Comparison of ENCODE assay signal across 15 cellular contexts in the genomic region with DNA sequence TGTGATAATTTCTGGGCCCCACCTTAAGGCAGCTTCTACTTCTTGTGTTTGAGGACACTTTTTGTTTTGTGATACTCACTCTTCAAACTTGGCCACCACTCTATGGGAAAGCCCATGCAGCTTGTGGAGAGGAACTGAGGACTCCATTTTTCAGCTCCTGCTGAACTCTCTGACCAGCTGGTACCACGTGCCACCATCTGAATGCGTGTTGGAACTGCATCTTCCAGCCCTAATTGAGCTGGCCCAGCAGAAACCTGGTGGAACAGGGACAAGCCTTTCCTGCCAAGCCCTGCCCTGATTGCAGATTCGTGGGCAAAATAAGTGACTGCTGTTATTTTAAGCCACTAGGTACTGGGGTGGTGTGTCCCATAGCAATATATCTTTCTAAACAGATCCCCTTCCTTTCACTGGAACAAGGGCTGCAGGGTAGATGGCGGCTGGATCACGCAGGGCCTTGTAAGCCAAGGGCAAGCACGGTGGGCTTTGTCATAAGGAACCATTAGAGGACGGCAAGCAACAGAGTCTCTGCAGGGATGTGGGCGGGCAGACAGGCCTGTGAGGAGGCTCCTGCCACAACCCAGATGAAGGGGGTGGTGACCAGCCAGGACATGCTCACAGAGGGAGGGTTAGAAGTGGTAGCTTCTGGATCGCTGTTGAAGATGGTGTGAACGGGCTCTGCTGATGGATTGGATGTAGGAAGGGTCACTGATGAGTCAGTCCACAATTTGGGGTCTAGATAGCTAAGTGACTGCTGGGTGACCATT. TPM values are rescaled to one million over a fixed set of nuclear protein-coding genes. Genes with fewer than 3 reads are reported as not detected.
DNase-seq lines count a peak whose midpoint lies in the region; ATAC-seq and TF ChIP-seq lines count a peak whose summit lies in the region.
"Had no signal": no experiment of that assay in that cellular context is flagged by ENCODE, and none has a peak within 500 bp of the region (broad histone marks: within the 10 kb centered on the region; RNA-seq: fewer than 3 reads in every experiment).

No MANE protein-coding gene starts in this region.

- DNase-seq in COR-L47 (lab: John Stamatoyannopoulos, UW) (peak; percentile 13), NCI-H1694 treated with DMSO at 0.1 percent for 48 hours (lab: John Stamatoyannopoulos, UW) (peak; percentile 34), neuronal stem cell (ENCODE audit: low spot score) (no peak), thyroid gland (no peak)
- DNase-seq: activated CD8-positive, alpha-beta memory T cell treated with anti-CD3 and anti-CD28 coated beads for 24 hours; AML-193; MV-4-11; testis had no signal

- H2BK120ac ChIP-seq in neuronal stem cell (ENCODE audit: low read depth, low read length): peak overlapping the region; percentile 20

- peak overlapping the region; percentile 63 for H2AFZ ChIP-seq in neuronal stem cell (ENCODE audit: low read length)

- H3K9me3 ChIP-seq in neuronal stem cell (replicated peaks in 1 of 2; ENCODE audit: control insufficient read depth in 2 of 2, insufficient read depth in 1 of 2, low read depth in 1 of 2, low read length in 2 of 2) (no peaks in the 10 kb centered on the region), thyroid gland (no peaks in the 10 kb centered on the region)
- H3K9me3 ChIP-seq: sigmoid colon, testis had no signal

- no peak overlapping the region for H3K9ac ChIP-seq in neuronal stem cell (ENCODE audit: low read depth, low read length, poor library complexity)

- H3K4me1 ChIP-seq in neuronal stem cell (ENCODE audit: control insufficient read depth in 2 of 2, insufficient read depth in 1 of 2, low read depth in 1 of 2, low read length in 2 of 2) (peaks cover 22 to 24% of the 10 kb centered on the region in 2 donors), thyroid gland (peaks cover 7 to 27% of the 10 kb centered on the region in 2 donors)

- peaks cover 0 to 16% of the 10 kb centered on the region in 2 donors for H3K36me3 ChIP-seq in neuronal stem cell (replicated peaks in 1 of 2; ENCODE audit: control insufficient read depth in 2 of 2, insufficient read depth in 2 of 2, low read length in 2 of 2)
- peaks cover 6 to 7% of the 10 kb centered on the region in 2 donors for H3K36me3 ChIP-seq in thyroid gland

- H3K27ac ChIP-seq in neuronal stem cell (replicated peaks; ENCODE audit: low read length): no peak overlapping the region
- no peak overlapping the region for H3K27ac ChIP-seq in thyroid gland
- H3K27ac ChIP-seq: sigmoid colon had no signal

- ATAC-seq in esophagus mucosa (peak; percentile 17), HG03571 (IDR thresholded peaks at IDR 0.05; ENCODE audit: unreplicated experiment) (no peak), GM21717 (IDR thresholded peaks at IDR 0.05; ENCODE audit: unreplicated experiment) (no peak), GM19035 (IDR thresholded peaks at IDR 0.05; ENCODE audit: unreplicated experiment) (no peak)
- ATAC-seq: activated T-helper 17 cell treated with anti-CD3 and anti-CD28 coated beads, Interleukin-2, amount 50 U/mL, for 72 hours had no signal

- no peak overlapping the region for H4K8ac ChIP-seq in neuronal stem cell (ENCODE audit: low read depth, low read length)

- H3K4me2 ChIP-seq in neuronal stem cell (ENCODE audit: insufficient read depth, low read length, poor library complexity, severe bottlenecking): no peak overlapping the region

- intact Hi-C loops in thyroid gland (cut with DNase I): no loop called here

- H3K23ac ChIP-seq in neuronal stem cell (ENCODE audit: low read depth, low read length, poor library complexity): no peak overlapping the region

- no peaks in the 10 kb centered on the region for H3K27me3 ChIP-seq in neuronal stem cell (ENCODE audit: control insufficient read depth in 3 of 3, insufficient read depth in 3 of 3, low read depth in 1 of 3, low read length in 3 of 3)
- no peaks in the 10 kb centered on the region for H3K27me3 ChIP-seq in thyroid gland
- H3K27me3 ChIP-seq: sigmoid colon, testis had no signal

- no peak for TF ChIP-seq CTCF in thyroid gland (IDR thresholded peaks at IDR 0.05)

- peak overlapping the region; percentile 46 for H2BK15ac ChIP-seq in neuronal stem cell (ENCODE audit: low read length)

- H3K79me1 ChIP-seq in neuronal stem cell (ENCODE audit: low read depth, low read length): no peaks in the 10 kb centered on the region

- H3K18ac ChIP-seq in neuronal stem cell (ENCODE audit: low read length): no peak overlapping the region

- H2BK12ac ChIP-seq in neuronal stem cell (ENCODE audit: low read length): no peak overlapping the region

- WGBS in neuronal stem cell (ENCODE audit: extremely low coverage in 2 of 2, insufficient read length in 2 of 2, insufficient replicate concordance in 1 of 2), 2 donors: no CpG with 5 or more reads among the region's 10 CpGs
- WGBS in thyroid gland, 2 donors: 68 to 75% methylated on average over 10 of the region's 10 CpGs

- no peak overlapping the region for H2AK5ac ChIP-seq in neuronal stem cell (ENCODE audit: low read depth, low read length)

- H3K4me3 ChIP-seq in neuronal stem cell (ENCODE audit: low read length in 2 of 2) (no peak overlapping the region), thyroid gland (replicated peaks in 1 of 3) (no peak overlapping the region)
- H3K4me3 ChIP-seq: sigmoid colon, testis had no signal

- no peak overlapping the region for H3K4ac ChIP-seq in neuronal stem cell (ENCODE audit: low read length)

- no peak overlapping the region for H3K14ac ChIP-seq in neuronal stem cell (ENCODE audit: low read length)

- no peak for TF ChIP-seq POLR2A in thyroid gland (IDR thresholded peaks at IDR 0.05)

- no peak overlapping the region for H4K91ac ChIP-seq in neuronal stem cell (ENCODE audit: low read depth, low read length, poor library complexity)

- no peak overlapping the region for H2BK5ac ChIP-seq in neuronal stem cell (ENCODE audit: low read length)

RNA-seq across cellular contexts. Expression of gene H1-8, which starts 9.5 kb away (rescaled TPM):
- total RNA-seq in esophagus mucosa (not detected), thyroid gland (not detected)
- polyA plus RNA-seq in neuronal stem cell (2013, experiment 1 of 2): not detected
- polyA plus RNA-seq in neuronal stem cell (2013, experiment 2 of 2): not detected
- total RNA-seq: activated T-helper 17 cell treated with anti-CD3 and anti-CD28 coated beads, Interleukin-2, amount 50 U/mL, for 72 hours; sigmoid colon; T-helper 1 cell treated with Interleukin-12 subunit alpha and Interleukin-12 subunit beta and Interleukin-4 antibody, amounts not matched to agents 30 ng/mL and 1 ng/mL, for 36 hours had no signal
- polyA plus RNA-seq: sigmoid colon had no signal

RNA-seq across cellular contexts. Expression of gene RHO, which starts 24.0 kb away (rescaled TPM):
- total RNA-seq in esophagus mucosa (not detected), thyroid gland (not detected)
- polyA plus RNA-seq in neuronal stem cell (2013, experiment 1 of 2): 0.06 TPM
- 0.01 TPM for polyA plus RNA-seq in neuronal stem cell (2013, experiment 2 of 2)
- total RNA-seq: activated T-helper 17 cell treated with anti-CD3 and anti-CD28 coated beads, Interleukin-2, amount 50 U/mL, for 72 hours; sigmoid colon; T-helper 1 cell treated with Interleukin-12 subunit alpha and Interleukin-12 subunit beta and Interleukin-4 antibody, amounts not matched to agents 30 ng/mL and 1 ng/mL, for 36 hours had no signal
- polyA plus RNA-seq: sigmoid colon had no signal

RNA-seq across cellular contexts. Expression of gene PLXND1, which starts 54.0 kb away (rescaled TPM):
- total RNA-seq in esophagus mucosa (15.8 TPM), thyroid gland (10 to 100 TPM; 50.7 to 69.8 (median 60.8) TPM)
- polyA plus RNA-seq in neuronal stem cell (2013, experiment 1 of 2): 43.7 TPM
- polyA plus RNA-seq in neuronal stem cell (2013, experiment 2 of 2): 41.8 TPM

Comparison
In these comparisons a context has a peak if more than half of its experiments do, and no peak if none do; other contexts are left out.
1. DNase-seq: peak in COR-L47 (single experiment) and NCI-H1694 treated with DMSO at 0.1 percent for 48 hours (single experiment); none in neuronal stem cell (single experiment) and thyroid gland (0 of 2).